In the genomic region with DNA sequence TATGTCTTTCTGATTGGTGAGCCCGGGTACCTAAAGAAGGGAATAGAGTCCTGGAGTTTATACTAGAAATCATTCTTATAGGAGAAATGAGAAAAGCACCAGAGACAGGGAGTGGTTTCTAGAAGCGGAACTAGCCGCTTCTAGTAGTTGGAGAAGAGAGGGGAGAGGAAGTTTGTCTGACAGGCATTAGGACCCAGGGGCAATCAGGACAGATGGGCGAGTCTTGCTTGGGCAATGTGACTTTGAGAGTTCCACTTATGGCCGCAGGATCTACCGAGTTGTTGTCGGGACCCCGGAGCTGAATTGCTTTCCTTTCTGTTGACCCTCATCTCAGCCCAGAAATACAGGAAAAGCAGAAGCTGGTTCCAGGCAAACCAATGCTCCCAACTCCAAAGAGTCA, we compare ENCODE assay signal across 2 cellular contexts.
TF ChIP-seq lines count a peak whose summit lies in the region.

No MANE protein-coding gene starts in this region.

TF ChIP-seq in HepG2, 621 proteins besides CTCF, POLR2A, EP300 and RAD21 (continued from another document):
- TF ChIP-seq MLXIP (CRISPR knock-in tag; IDR thresholded peaks at IDR 0.05; ENCODE audit: borderline replicate concordance), result no peak
- TF ChIP-seq ZMYM4 (CRISPR knock-in tag; IDR thresholded peaks at IDR 0.05), result peak; percentile 52; the same call in 1 of the 2 replicates
- no peak for TF ChIP-seq TEAD2 (CRISPR knock-in tag; IDR thresholded peaks at IDR 0.05)
- TF ChIP-seq GABPB1 (CRISPR knock-in tag; IDR thresholded peaks at IDR 0.05), result peak; percentile 26; the same call in 1 of the 2 replicates
- no peak for TF ChIP-seq RFXANK (CRISPR knock-in tag; IDR thresholded peaks at IDR 0.05)
- TF ChIP-seq, protein P1, sequence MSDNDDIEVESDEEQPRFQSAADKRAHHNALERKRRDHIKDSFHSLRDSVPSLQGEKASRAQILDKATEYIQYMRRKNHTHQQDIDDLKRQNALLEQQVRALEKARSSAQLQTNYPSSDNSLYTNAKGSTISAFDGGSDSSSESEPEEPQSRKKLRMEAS (IDR thresholded peaks at IDR 0.05), result 0 out of 2 replicates have a peak, but pooled peaks have one; percentile 19
- no peak for TF ChIP-seq GABPA (IDR thresholded peaks at IDR 0.05; ENCODE audit: low read depth, low read length)
- TF ChIP-seq GABPA (CRISPR knock-in tag; IDR thresholded peaks at IDR 0.05; ENCODE audit: low read depth), result peak; percentile 44; the same call in 1 of the 2 replicates

TF ChIP-seq in K562, 482 proteins besides CTCF, POLR2A, EP300 and RAD21 (continued from another document):
- TF ChIP-seq CHAMP1 (IDR thresholded peaks at IDR 0.05), result no peak
- no peak for TF ChIP-seq MITF (IDR thresholded peaks at IDR 0.05)
- no peak for TF ChIP-seq ZNF224 (CRISPR knock-in tag; IDR thresholded peaks at IDR 0.05)
- no peak for TF ChIP-seq ILF3 (IDR thresholded peaks at IDR 0.05; ENCODE audit: borderline replicate concordance)
- no peak for TF ChIP-seq FOXA3 (CRISPR knock-in tag; conservative IDR thresholded peaks at IDR 0.05 in 1 of 2, IDR thresholded peaks at IDR 0.05 in 1 of 2)
